9 cellular contexts compared by ENCODE assay signal in genomic region chr13:60329221-60329983, GRCh38.
DNase-seq lines count a peak whose midpoint lies in the region; ATAC-seq and TF ChIP-seq lines count a peak whose summit lies in the region.
"Had no signal": no experiment of that assay in that cellular context is flagged by ENCODE, and none has a peak within 500 bp of the region (broad histone marks: within the 10 kb centered on the region; RNA-seq: fewer than 3 reads in every experiment).

No MANE protein-coding gene starts in this region.

- H3K27me3 ChIP-seq in DND-41 (ENCODE audit: insufficient read depth, low read length, poor library complexity): no peaks in the 10 kb centered on the region

- peak; percentile 61 for TF ChIP-seq CTCF in DND-41 (IDR thresholded peaks at IDR 0.05; ENCODE audit: borderline replicate concordance, extremely low read depth, low read length, poor library complexity, severe bottlenecking)
- TF ChIP-seq CTCF in chondrocyte (IDR thresholded peaks at IDR 0.05): peak; percentile 82

- H4K20me1 ChIP-seq in DND-41 (ENCODE audit: insufficient read depth, low read length): no peaks in the 10 kb centered on the region

- H3K4me3 ChIP-seq in DND-41 (ENCODE audit: low read depth in 1 of 2, low read length in 2 of 2): no peak overlapping the region

- peaks cover 5% of the 10 kb centered on the region for H3K9me3 Mint-ChIP-seq in chondrocyte (ENCODE audit: low read depth)
- H3K9me3 Mint-ChIP-seq in stimulated activated memory B cell treated with anti-CD40 and anti-IgM and Interleukin-4, amounts not matched to agents 10 μg/mL and 1 μg/mL and 100 μg/mL, for 72 hours: peaks cover 3% of the 10 kb centered on the region
- H3K9me3 Mint-ChIP-seq: T-helper 1 cell treated with Interleukin-12 subunit alpha and Interleukin-12 subunit beta and Interleukin-4 antibody, amounts not matched to agents 30 μg/mL and 1 μg/mL, for 36 hours had no signal

- peaks cover 5% of the 10 kb centered on the region for H3K4me1 Mint-ChIP-seq in chondrocyte (ENCODE audit: low read depth)
- H3K4me1 Mint-ChIP-seq in stimulated activated memory B cell treated with anti-CD40 and anti-IgM and Interleukin-4, amounts not matched to agents 10 μg/mL and 1 μg/mL and 100 μg/mL, for 72 hours: peaks cover 15% of the 10 kb centered on the region

- H3K9ac ChIP-seq in DND-41 (ENCODE audit: low read depth, low read length): no peak overlapping the region

- no peak overlapping the region for H3K4me3 Mint-ChIP-seq in chondrocyte (ENCODE audit: unreplicated experiment)
- no peak overlapping the region for H3K4me3 Mint-ChIP-seq in stimulated activated memory B cell treated with anti-CD40 and anti-IgM and Interleukin-4, amounts not matched to agents 10 μg/mL and 1 μg/mL and 100 μg/mL, for 72 hours
- H3K4me3 Mint-ChIP-seq: T-helper 1 cell treated with Interleukin-12 subunit alpha and Interleukin-12 subunit beta and Interleukin-4 antibody, amounts not matched to agents 30 μg/mL and 1 μg/mL, for 36 hours had no signal

- no peaks in the 10 kb centered on the region for H3K9me3 ChIP-seq in DND-41 (ENCODE audit: insufficient read depth, low read length, severe bottlenecking)

- no peaks in the 10 kb centered on the region for H3K79me2 ChIP-seq in DND-41 (ENCODE audit: insufficient read depth, low read length)

- no peaks in the 10 kb centered on the region for H3K4me1 ChIP-seq in DND-41 (ENCODE audit: insufficient read depth, low read length)

- H3K27me3 Mint-ChIP-seq in chondrocyte (ENCODE audit: low read depth): no peaks in the 10 kb centered on the region
- H3K27me3 Mint-ChIP-seq in stimulated activated memory B cell treated with anti-CD40 and anti-IgM and Interleukin-4, amounts not matched to agents 10 μg/mL and 1 μg/mL and 100 μg/mL, for 72 hours: peaks cover 24% of the 10 kb centered on the region

- no peak overlapping the region for H3K4me2 ChIP-seq in DND-41 (ENCODE audit: insufficient read depth, low read length)

- ATAC-seq in DND-41 (ENCODE audit: insufficient read depth, low read depth) (peak; percentile 76), GM19395 (IDR thresholded peaks at IDR 0.05; ENCODE audit: unreplicated experiment) (peak; percentile 70), HG03520 (IDR thresholded peaks at IDR 0.05; ENCODE audit: unreplicated experiment) (peak; percentile 49)
- ATAC-seq in stimulated activated memory B cell treated with anti-CD40 and anti-IgM and Interleukin-4, amounts not matched to agents 10 μg/mL and 1 μg/mL and 100 μg/mL, for 72 hours: no peak

- peak; percentile 27 for DNase-seq in DND-41
- peak; percentile 31 for DNase-seq in NCI-H774 (lab: John Stamatoyannopoulos, UW)
- no peak for DNase-seq in chondrocyte (ENCODE audit: low spot score)
- DNase-seq in occipital lobe (lab: John Stamatoyannopoulos, UW): peak; percentile 6
- DNase-seq in activated naive CD4-positive, alpha-beta T cell treated with anti-CD3 and anti-CD28 coated beads, Interleukin-2, amount 50 U/mL, for 16 hours: no peak

- peak overlapping the region; percentile 71 for H3K27ac Mint-ChIP-seq in chondrocyte (ENCODE audit: unreplicated experiment)
- H3K27ac Mint-ChIP-seq in stimulated activated memory B cell treated with anti-CD40 and anti-IgM and Interleukin-4, amounts not matched to agents 10 μg/mL and 1 μg/mL and 100 μg/mL, for 72 hours: no peak overlapping the region
- H3K27ac Mint-ChIP-seq: T-helper 1 cell treated with Interleukin-12 subunit alpha and Interleukin-12 subunit beta and Interleukin-4 antibody, amounts not matched to agents 30 μg/mL and 1 μg/mL, for 36 hours had no signal

- no peak overlapping the region for H2AFZ ChIP-seq in DND-41 (ENCODE audit: low read depth, low read length)

- no peak overlapping the region for H3K27ac ChIP-seq in DND-41 (ENCODE audit: low read length)

- no peaks in the 10 kb centered on the region for H3K36me3 ChIP-seq in DND-41 (ENCODE audit: insufficient read depth, low read length)

- H3K36me3 Mint-ChIP-seq in chondrocyte (ENCODE audit: low read depth): peaks cover 2% of the 10 kb centered on the region
- H3K36me3 Mint-ChIP-seq in stimulated activated memory B cell treated with anti-CD40 and anti-IgM and Interleukin-4, amounts not matched to agents 10 μg/mL and 1 μg/mL and 100 μg/mL, for 72 hours: no peaks in the 10 kb centered on the region

Comparison
In these comparisons a context has a peak if more than half of its experiments do, and no peak if none do; other contexts are left out.
1. DNase-seq: peak in DND-41 (single experiment), NCI-H774 (single experiment) and occipital lobe (single experiment); none in chondrocyte (single experiment) and activated naive CD4-positive, alpha-beta T cell treated with anti-CD3 and anti-CD28 coated beads, Interleukin-2, amount 50 U/mL, for 16 hours (single experiment).